Comparison of ENCODE assay signal across 16 cellular contexts in the genomic region with DNA sequence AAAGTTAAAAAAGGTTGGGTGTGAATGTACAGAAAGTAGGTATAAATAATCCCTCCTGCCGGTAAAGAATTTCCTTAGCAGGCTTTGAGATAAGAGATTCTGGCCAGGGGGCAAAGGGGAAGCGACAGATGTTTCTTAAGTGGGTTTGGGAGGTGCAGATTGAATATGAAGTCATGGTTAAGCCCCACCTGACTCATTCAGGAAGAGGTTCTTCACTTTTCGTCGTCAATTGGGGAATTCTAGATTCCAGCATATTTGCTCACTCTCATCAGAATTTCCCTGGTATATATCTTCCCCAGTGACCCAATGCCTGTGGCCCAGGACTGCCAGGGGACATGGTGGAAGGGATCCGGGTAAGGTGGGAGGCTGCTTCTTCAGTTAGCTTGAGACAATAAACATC.
DNase-seq lines count a peak whose midpoint lies in the region; ATAC-seq and TF ChIP-seq lines count a peak whose summit lies in the region.
"Had no signal": no experiment of that assay in that cellular context is flagged by ENCODE, and none has a peak within 500 bp of the region (broad histone marks: within the 10 kb centered on the region; RNA-seq: fewer than 3 reads in every experiment).

No MANE protein-coding gene starts in this region.

- H3K9me3 ChIP-seq in left ventricle myocardium inferior (replicated peaks) (peaks cover 29% of the 10 kb centered on the region), adrenal gland (replicated peaks in 1 of 3) (no peaks in the 10 kb centered on the region)

- H3K36me3 ChIP-seq in left ventricle myocardium inferior (no peaks in the 10 kb centered on the region), adrenal gland (replicated peaks in 1 of 2) (no peaks in the 10 kb centered on the region)
- H3K36me3 ChIP-seq: left lung had no signal

- intact Hi-C loops in left ventricle myocardium inferior (cut with micrococcal nuclease): no loop called here
- intact Hi-C loops in adrenal gland (cut with DNase I): no loop called here

- in situ Hi-C loops in astrocyte of the cerebellum (cut with HindIII; ENCODE audit: low sequenced_read_pairs): no loop called here

- TF ChIP-seq POLR2A in adrenal gland (IDR thresholded peaks at IDR 0.05): no peak

- H3K27me3 ChIP-seq in left ventricle myocardium inferior (ENCODE audit: low read depth): no peaks in the 10 kb centered on the region
- no peaks in the 10 kb centered on the region for H3K27me3 ChIP-seq in adrenal gland
- H3K27me3 ChIP-seq: hepatocyte, left lung had no signal

- DNase-seq in Daoy (ENCODE audit: low read depth) (peak; percentile 81), LHCN-M2 (ENCODE audit: low read depth) (peak; percentile 41), astrocyte of the cerebellum (ENCODE audit: low read depth) (peak; percentile 2), kidney tubule cell (ENCODE audit: low spot score) (peak; percentile 64), left ventricle myocardium inferior (no peak), adrenal gland (no peak)
- no peak for DNase-seq in stimulated activated CD4-positive, alpha-beta T cell treated with anti-CD3 and anti-CD28 coated beads, Interleukin-4, amount 100 ng/mL, for 1 hour
- DNase-seq: activated CD4-positive, alpha-beta T cell treated with anti-CD3 and anti-CD28 coated beads for 4 hours; activated T-cell treated with anti-CD3 and anti-CD28 coated beads, Interleukin-2, amount 50 U/mL, for 1 hour; CD8-positive, alpha-beta T cell; effector memory CD4-positive, alpha-beta T cell; left lung; NCI-H1092 treated with DMSO at 0.1 percent for 48 hours; PC-9 had no signal

- H3K4me3 ChIP-seq in astrocyte of the cerebellum (ENCODE audit: low read depth, low read length): no peak overlapping the region
- H3K4me3 ChIP-seq in left ventricle myocardium inferior: no peak overlapping the region
- H3K4me3 ChIP-seq in adrenal gland: no peak overlapping the region
- H3K4me3 ChIP-seq: hepatocyte, left lung, PC-9 had no signal

- H3K4me1 ChIP-seq in left ventricle myocardium inferior (no peaks in the 10 kb centered on the region), adrenal gland (replicated peaks in 1 of 2) (no peaks in the 10 kb centered on the region)
- H3K4me1 ChIP-seq: left lung had no signal

- WGBS in adrenal gland, 4 donors: 50 to 54% (median 53%) methylated on average over 5 of the region's 5 CpGs

- no peak for TF ChIP-seq CTCF in astrocyte of the cerebellum (IDR thresholded peaks at IDR 0.05; ENCODE audit: low read depth, low read length, missing control alignments)
- TF ChIP-seq CTCF in left ventricle myocardium inferior (IDR thresholded peaks at IDR 0.05; ENCODE audit: borderline replicate concordance): no peak
- TF ChIP-seq CTCF in adrenal gland (IDR thresholded peaks at IDR 0.05): no peak

- ATAC-seq in HG03175 (IDR thresholded peaks at IDR 0.05; ENCODE audit: unreplicated experiment): no peak
- ATAC-seq: CD8-positive, alpha-beta T cell; left lung had no signal

- H3K27ac ChIP-seq in left ventricle myocardium inferior (replicated peaks) (no peak overlapping the region), adrenal gland (no peak overlapping the region)
- H3K27ac ChIP-seq: hepatocyte, left lung, PC-9 had no signal

Comparison
In these comparisons a context has a peak if more than half of its experiments do, and no peak if none do; other contexts are left out.
1. DNase-seq: peak in Daoy (single experiment), LHCN-M2 (single experiment), astrocyte of the cerebellum (single experiment) and kidney tubule cell (single experiment); none in left ventricle myocardium inferior (single experiment), adrenal gland (0 of 7) and stimulated activated CD4-positive, alpha-beta T cell treated with anti-CD3 and anti-CD28 coated beads, Interleukin-4, amount 100 ng/mL, for 1 hour (single experiment).